8 cellular contexts compared by ENCODE assay signal in genomic region chr13:28493740-28494536, GRCh38. TPM values are rescaled to one million over a fixed set of nuclear protein-coding genes. Genes with fewer than 3 reads are reported as not detected.
A peak's percentile ranks its signal among the peaks of the same experiment; 100 is the strongest.
DNase-seq lines count a peak whose midpoint lies in the region; ATAC-seq and TF ChIP-seq lines count a peak whose summit lies in the region.

No MANE protein-coding gene starts in this region.

- H3K36me3 ChIP-seq in ES-I3 (ENCODE audit: insufficient read depth, low read length): no peaks in the 10 kb centered on the region
- no peaks in the 10 kb centered on the region for H3K36me3 ChIP-seq in PC-3 (ENCODE audit: low read depth, low read length)

- H3K4me3 ChIP-seq in PC-3 (ENCODE audit: low read length) (no peak overlapping the region; the same call in 1 of the 2 replicates), fibroblast of the aortic adventitia (ENCODE audit: low read depth, low read length) (peak overlapping the region; percentile 54), retinal pigment epithelial cell (ENCODE audit: low read length) (peak overlapping the region; percentile 3)

- ATAC-seq in PC-3: no peak
- no peak for ATAC-seq in GM21367 (IDR thresholded peaks at IDR 0.05; ENCODE audit: unreplicated experiment)
- ATAC-seq in HG02938 (IDR thresholded peaks at IDR 0.05; ENCODE audit: unreplicated experiment): no peak

- H3K9me2 ChIP-seq in PC-3 (replicated peaks; ENCODE audit: low read length): no peaks in the 10 kb centered on the region

- H3F3A ChIP-seq in PC-3 (ENCODE audit: low read length, unreplicated experiment): no peaks in the 10 kb centered on the region

- H3K9ac ChIP-seq in ES-I3 (ENCODE audit: low read depth, low read length) (peak overlapping the region; percentile 58), PC-3 (ENCODE audit: low read length) (no peak overlapping the region)

- BruUV-seq in PC-3 (replicated peaks; lab: Mats Ljungman, UMichigan): no TSS peak

- no peaks in the 10 kb centered on the region for H3K9me3 ChIP-seq in ES-I3 (ENCODE audit: control insufficient read depth, insufficient read depth, low read length)
- no peaks in the 10 kb centered on the region for H3K9me3 ChIP-seq in PC-3 (ENCODE audit: low read length)

- POLR2A ChIA-PET in PC-3 (lab: Charles Lee; ENCODE audit: unreplicated experiment): no interaction called here

- CTCF ChIA-PET in PC-3 (lab: Charles Lee): no interaction called here

- H3K79me2 ChIP-seq in PC-3 (ENCODE audit: low read length): no peaks in the 10 kb centered on the region

- H2AFZ ChIP-seq in PC-3 (ENCODE audit: low read length): no peak overlapping the region

- TF ChIP-seq CTCF in PC-3 (conservative IDR thresholded peaks at IDR 0.05; ENCODE audit: low read depth, low read length) (no peak), fibroblast of the aortic adventitia (IDR thresholded peaks at IDR 0.05; ENCODE audit: insufficient read depth, low read length) (no peak), retinal pigment epithelial cell (conservative IDR thresholded peaks at IDR 0.05; ENCODE audit: low read depth, low read length) (no peak)

- intact Hi-C loops in PC-3 (cut with micrococcal nuclease): no loop called here

- H3K4me2 ChIP-seq in PC-3 (ENCODE audit: low read length): peak overlapping the region; percentile 54; the same call in 1 of the 2 replicates

- H4K20me1 ChIP-seq in PC-3 (ENCODE audit: low read length): no peaks in the 10 kb centered on the region

- peaks cover 93% of the 10 kb centered on the region for H3K27me3 ChIP-seq in PC-3 (ENCODE audit: low read length)

- peaks cover 24% of the 10 kb centered on the region for H3K4me1 ChIP-seq in ES-I3 (ENCODE audit: insufficient read depth, low read length)
- no peaks in the 10 kb centered on the region for H3K4me1 ChIP-seq in PC-3 (ENCODE audit: insufficient read depth, low read length)

- DNase-seq in PC-3: no peak
- DNase-seq in fibroblast of the aortic adventitia (ENCODE audit: low read depth): no peak
- DNase-seq in retinal pigment epithelial cell (ENCODE audit: low read depth): no peak
- no peak for DNase-seq in SW480 (ENCODE audit: low spot score)
- DNase-seq in NCI-H2227 (lab: John Stamatoyannopoulos, UW; ENCODE audit: unreplicated experiment): no peak

- H3K27ac ChIP-seq in PC-3 (ENCODE audit: low read length): no peak overlapping the region

RNA-seq across cellular contexts. Expression of gene FLT1, which starts 1.0 kb away (rescaled TPM):
- total RNA-seq in PC-3 (2014; rRNA removed) (1.2 and 2.2 TPM in 2 replicates), fibroblast of the aortic adventitia (ENCODE audit: low replicate concordance) (0.36 and 1.3 TPM in 2 replicates)
